ENCODE assay signal across 17 cellular contexts in the genomic region with DNA sequence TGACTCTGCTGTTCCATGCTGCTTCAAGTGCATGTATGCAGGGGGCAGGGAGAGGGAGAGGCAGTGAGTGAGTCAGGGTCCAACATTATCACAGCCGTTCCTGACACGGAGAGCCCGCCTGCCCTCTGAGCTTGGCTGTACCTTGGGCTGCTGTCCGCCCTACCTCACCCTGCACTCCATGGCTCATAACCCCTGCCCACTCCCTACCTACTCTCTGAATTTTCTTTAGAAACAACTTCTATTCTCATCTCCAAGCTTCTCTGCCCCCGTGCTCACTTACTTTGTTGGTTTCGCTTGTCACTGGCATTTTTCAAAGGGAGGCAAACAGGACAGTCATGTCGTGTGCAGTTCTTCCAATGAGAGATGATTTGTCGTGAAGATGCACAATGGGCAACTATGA.
"Had no signal": no experiment of that assay in that cellular context is flagged by ENCODE, and none has a peak within 500 bp of the region (broad histone marks: within the 10 kb centered on the region; RNA-seq: fewer than 3 reads in every experiment).

No MANE protein-coding gene starts in this region.

- H3K9me3 ChIP-seq: tibial artery, upper lobe of left lung, uterus had no signal

- H3K9me3 Mint-ChIP-seq: nephron had no signal

- H3K27ac ChIP-seq: foreskin keratinocyte, hepatocyte, tibial artery, upper lobe of left lung, uterus had no signal

- H3K36me3 ChIP-seq: uterus had no signal

- H3K27me3 ChIP-seq: foreskin keratinocyte, hepatocyte, tibial artery, upper lobe of left lung, uterus had no signal

- H3K4me1 ChIP-seq: uterus had no signal

- DNase-seq: dermis blood vessel endothelial cell; erythroblast; foreskin keratinocyte; left colon; left ventricle myocardium superior; mesenchymal stem cell; midbrain; posterior cingulate gyrus; small intestine; stimulated activated CD4-positive, alpha-beta T cell treated with anti-CD3 and anti-CD28 coated beads, Interleukin-12 subunit alpha, Interleukin-12 subunit beta, amount 100 ng/mL, for 4 hours; stimulated activated naive CD8-positive, alpha-beta T cell treated with anti-CD3 and anti-CD28 coated beads, Interleukin-15, Interleukin-2, amounts not matched to agents 100 U/mL and 50 U/mL, for 24 hours; tibial artery; upper lobe of left lung; uterus had no signal

- H3K4me3 ChIP-seq: hepatocyte, lung, tibial artery, upper lobe of left lung, uterus had no signal

- ATAC-seq: foreskin keratinocyte; left colon; left ventricle myocardium superior; stimulated activated naive CD8-positive, alpha-beta T cell treated with anti-CD3 and anti-CD28 coated beads, Interleukin-15, Interleukin-2, amounts not matched to agents 100 U/mL and 50 U/mL, for 24 hours had no signal

- H3K4me3 Mint-ChIP-seq: nephron had no signal
